Comparison of ENCODE assay signal across 17 cellular contexts in the genomic region with DNA sequence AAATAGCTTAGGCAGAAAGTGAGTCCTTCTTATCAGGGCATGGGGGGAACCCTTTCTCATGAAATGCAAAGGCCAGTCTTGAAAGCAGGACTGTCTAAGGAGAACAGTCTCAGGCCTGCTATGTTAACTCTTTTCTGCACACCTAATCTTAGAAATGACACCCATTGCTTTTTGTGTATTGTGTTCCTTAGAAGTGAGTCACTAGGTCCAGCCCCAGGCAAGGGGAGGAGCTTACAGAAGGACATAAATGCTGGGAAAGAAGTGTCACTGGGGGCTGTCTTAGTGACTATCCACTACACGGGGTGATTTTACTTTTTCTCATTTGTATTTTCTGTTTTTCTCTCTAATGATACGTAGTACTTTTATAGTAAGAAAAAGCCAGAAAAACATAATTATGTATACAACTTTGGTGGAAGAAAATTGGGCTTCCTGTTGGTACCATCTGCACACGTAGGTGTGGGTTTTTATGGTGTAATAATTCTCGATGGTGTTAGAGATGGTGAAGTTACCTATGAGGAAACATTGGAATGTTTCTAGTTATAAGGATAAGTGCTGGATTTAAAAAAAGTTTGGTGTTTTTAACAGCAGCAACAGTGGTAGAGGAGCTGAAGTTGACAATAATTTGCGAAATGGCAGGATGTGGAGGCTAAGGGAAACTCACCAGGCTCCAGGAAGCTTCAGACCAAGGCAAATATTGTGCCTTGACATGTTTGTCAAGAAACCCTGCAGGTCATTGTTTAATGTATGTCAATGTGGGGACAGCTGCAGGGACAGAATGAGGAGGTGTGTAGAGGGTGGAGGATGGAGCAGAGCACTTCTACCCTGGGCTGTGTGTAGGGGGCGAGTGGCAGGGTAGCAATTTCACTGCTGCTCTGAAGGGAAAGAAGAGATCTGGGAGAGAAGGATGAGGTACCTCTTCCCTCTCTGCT.
DNase-seq lines count a peak whose midpoint lies in the region; ATAC-seq, FAIRE-seq and TF ChIP-seq lines count a peak whose summit lies in the region.
"Had no signal": no experiment of that assay in that cellular context is flagged by ENCODE, and none has a peak within 500 bp of the region (broad histone marks: within the 10 kb centered on the region; RNA-seq: fewer than 3 reads in every experiment).

No MANE protein-coding gene starts in this region.

- H3K79me2 ChIP-seq in H9 (ENCODE audit: insufficient read depth, low read length): no peaks in the 10 kb centered on the region

- no peaks in the 10 kb centered on the region for H3K79me1 ChIP-seq in H9 (ENCODE audit: insufficient read depth, low read depth, low read length, poor library complexity, severe bottlenecking)

- no peaks in the 10 kb centered on the region for H3K23me2 ChIP-seq in H9 (ENCODE audit: insufficient read length, low read depth, low read length, poor library complexity, severe bottlenecking)

- CTCF ChIA-PET in MCF 10A (lab: Yijun Ruan, JAX): interaction anchor here (0.5 to 1.5 kb wide), 9 partner anchors 8 to 680 kb away, joined by 3 to 5 read pairs (median 3); no protein-coding TSS in a partner anchor

- TSS peak; percentile 39 for BruUV-seq in MCF 10A (replicated peaks; lab: Mats Ljungman, UMichigan)

- no peak overlapping the region for H3K4me3 ChIP-seq in breast epithelium
- no peak overlapping the region for H3K4me3 ChIP-seq in H7 (ENCODE audit: insufficient read depth, low read depth, low read length)
- H3K4me3 ChIP-seq: lung had no signal

- H3K4me1 Mint-ChIP-seq in MCF 10A (ENCODE audit: insufficient read depth, unreplicated experiment): peaks cover 9% of the 10 kb centered on the region
- peaks cover 12% of the 10 kb centered on the region for H3K4me1 Mint-ChIP-seq in progenitor cell of endocrine pancreas (ENCODE audit: low read depth)
- H3K4me1 Mint-ChIP-seq in H9: peaks cover 24 to 33% of the 10 kb centered on the region in 2 experiments

- H3K27ac ChIP-seq in breast epithelium: no peak overlapping the region
- no peak overlapping the region for H3K27ac ChIP-seq in H9 (ENCODE audit: insufficient read length, low read depth, low read length)
- H3K27ac ChIP-seq: KMS-11 had no signal

- no peak for TF ChIP-seq POLR2A in breast epithelium (IDR thresholded peaks at IDR 0.05)

- no peak overlapping the region for H2BK12ac ChIP-seq in H9 (ENCODE audit: insufficient read length, low read depth, low read length)

- no peak overlapping the region for H4K5ac ChIP-seq in H9 (ENCODE audit: insufficient read length, low read depth, low read length)

- no peak overlapping the region for H2BK20ac ChIP-seq in H9 (ENCODE audit: low read depth, low read length, poor library complexity, severe bottlenecking)

- H3K27me3 Mint-ChIP-seq in MCF 10A (ENCODE audit: insufficient read depth, unreplicated experiment) (no peaks in the 10 kb centered on the region), progenitor cell of endocrine pancreas (no peaks in the 10 kb centered on the region), H9 (ENCODE audit: low read depth) (no peaks in the 10 kb centered on the region; the same call in none of the 2 replicates)

- DNase-seq in MCF 10A (ENCODE audit: unreplicated experiment): peak; percentile 88
- no peak for DNase-seq in breast epithelium (ENCODE audit: low spot score in 2 of 2)
- DNase-seq in RCC 7860 (ENCODE audit: low spot score): peak; percentile 5
- no peak for DNase-seq in H7
- no peak for DNase-seq in progenitor cell of endocrine pancreas (ENCODE audit: low spot score, unreplicated experiment)
- DNase-seq in NCI-H524 treated with DMSO at 0.1 percent for 48 hours (lab: John Stamatoyannopoulos, UW): no peak
- DNase-seq in H9: no peak
- DNase-seq: activated CD4-positive, alpha-beta T cell treated with anti-CD3 and anti-CD28 coated beads for 48 hours; activated gamma-delta T cell treated with Interleukin-2 at 50 U/mL for 16 hours; AML-193; glutamatergic neuron; NCI-H226; SK-N-SH had no signal

- no peak overlapping the region for H3K56ac ChIP-seq in H9 (ENCODE audit: insufficient read length, low read depth, low read length)

- no peak overlapping the region for H2BK120ac ChIP-seq in H9 (ENCODE audit: low read depth, low read length, poor library complexity, severe bottlenecking)

- H3K36me3 ChIP-seq in breast epithelium (no peaks in the 10 kb centered on the region), H7 (replicated peaks; ENCODE audit: control insufficient read depth, insufficient read depth, low read length) (no peaks in the 10 kb centered on the region; the same call in 1 of the 2 replicates)

- ATAC-seq in esophagus mucosa: peak; percentile 88

- no peak overlapping the region for H4K91ac ChIP-seq in H9 (ENCODE audit: insufficient read length, low read depth, low read length)

- H3K18ac ChIP-seq in H9 (ENCODE audit: insufficient read length, low read depth, low read length): no peak overlapping the region

- H3K9me3 Mint-ChIP-seq in MCF 10A (ENCODE audit: unreplicated experiment): no peaks in the 10 kb centered on the region
- no peaks in the 10 kb centered on the region for H3K9me3 Mint-ChIP-seq in progenitor cell of endocrine pancreas (ENCODE audit: low read depth)
- H3K9me3 Mint-ChIP-seq in H9: peaks cover 0 to 3% of the 10 kb centered on the region in 2 experiments; a peak in 1 of 5 replicates

- intact Hi-C loops in MCF 10A (cut with micrococcal nuclease): no loop called here
- intact Hi-C loops in breast epithelium (cut with DNase I; ENCODE audit: low total_unique reads): no loop called here

- TF ChIP-seq CTCF in MCF 10A (IDR thresholded peaks at IDR 0.05; ENCODE audit: unreplicated experiment): no peak
- no peak for TF ChIP-seq CTCF in breast epithelium (IDR thresholded peaks at IDR 0.05)
- no peak for TF ChIP-seq CTCF in progenitor cell of endocrine pancreas (IDR thresholded peaks at IDR 0.05; ENCODE audit: unreplicated experiment)
- no peak for TF ChIP-seq CTCF in H9 (conservative IDR thresholded peaks at IDR 0.05)

- no peaks in the 10 kb centered on the region for H4K20me1 ChIP-seq in H9 (ENCODE audit: control insufficient read depth, insufficient read depth, insufficient read length)

- no peak overlapping the region for H3K4me2 ChIP-seq in H9 (ENCODE audit: insufficient read depth, insufficient read length, low read length)
- H3K4me2 ChIP-seq: KMS-11, SK-N-SH had no signal

- no peak overlapping the region for H3T11ph ChIP-seq in H9 (ENCODE audit: low read length)

- H3K4me3 Mint-ChIP-seq in MCF 10A (ENCODE audit: unreplicated experiment) (no peak overlapping the region), progenitor cell of endocrine pancreas (ENCODE audit: low read depth) (no peak overlapping the region), H9 (no peak overlapping the region)

- H2BK5ac ChIP-seq in H9 (ENCODE audit: insufficient read length, low read length): no peak overlapping the region

- no peak overlapping the region for H3K4ac ChIP-seq in H9 (ENCODE audit: low read depth, low read length)

- H3K9ac ChIP-seq in H9 (ENCODE audit: extremely low read depth, insufficient read length, low read length): no peak overlapping the region
- H3K9ac ChIP-seq: KMS-11, SK-N-SH had no signal

- POLR2A ChIA-PET in MCF 10A (lab: Yijun Ruan, JAX): interaction anchor here (0.6 to 2.3 kb wide), 9 partner anchors 9 to 603 kb away, joined by 3 to 15 read pairs (median 3); no protein-coding TSS in a partner anchor

- no peak overlapping the region for H3K23ac ChIP-seq in H9 (ENCODE audit: insufficient read length, low read depth, low read length)

- H3K27me3 ChIP-seq in breast epithelium (no peaks in the 10 kb centered on the region), H7 (ENCODE audit: control insufficient read depth, insufficient read depth, low read length) (no peaks in the 10 kb centered on the region), H9 (ENCODE audit: insufficient read depth, low read length) (no peaks in the 10 kb centered on the region)

- H2AFZ ChIP-seq in H9 (ENCODE audit: low read length): no peak overlapping the region

- H2AK5ac ChIP-seq in H9 (ENCODE audit: insufficient read length, low read length): no peak overlapping the region

- no CpG with 5 or more reads among the region's 6 CpGs for WGBS in H9 (ENCODE audit: extremely low coverage, insufficient read length, low lambda C conversion rate)

- no peak overlapping the region for H4K8ac ChIP-seq in H9 (replicated peaks; ENCODE audit: insufficient read length, low read depth, low read length)

- H2BK15ac ChIP-seq in H9 (ENCODE audit: low read depth, low read length): no peak overlapping the region

- H3K36me3 Mint-ChIP-seq in MCF 10A (ENCODE audit: insufficient read depth, unreplicated experiment) (no peaks in the 10 kb centered on the region), progenitor cell of endocrine pancreas (ENCODE audit: insufficient read depth) (no peaks in the 10 kb centered on the region), H9 (ENCODE audit: insufficient read depth in 1 of 3, low read depth in 3 of 3) (peaks cover 0 to 3% (median 2%) of the 10 kb centered on the region in 3 experiments; a peak in 1 of 7 replicates)

- H3K27ac Mint-ChIP-seq in MCF 10A (ENCODE audit: low read depth, unreplicated experiment): no peak overlapping the region
- H3K27ac Mint-ChIP-seq in progenitor cell of endocrine pancreas: no peak overlapping the region
- no peak overlapping the region for H3K27ac Mint-ChIP-seq in H9

- H3K14ac ChIP-seq in H9 (ENCODE audit: insufficient read depth, low read length): no peak overlapping the region

- H3K4me1 ChIP-seq in breast epithelium (no peaks in the 10 kb centered on the region), H9 (ENCODE audit: insufficient read depth, low read length) (peaks cover 19% of the 10 kb centered on the region)

- no peak for FAIRE-seq in RCC 7860 (lab: Jason Lieb, UNC)
- FAIRE-seq: colon had no signal

- H3K9me3 ChIP-seq in breast epithelium: no peaks in the 10 kb centered on the region
- H3K9me3 ChIP-seq in H9 (ENCODE audit: control insufficient read depth, low read depth, low read length): no peaks in the 10 kb centered on the region
- H3K9me3 ChIP-seq: SK-N-SH had no signal

Comparison
In these comparisons a context has a peak if more than half of its experiments do, and no peak if none do; other contexts are left out.
1. DNase-seq: peak in MCF 10A (single experiment) and RCC 7860 (single experiment); none in breast epithelium (0 of 2), H7 (single experiment), progenitor cell of endocrine pancreas (single experiment), NCI-H524 treated with DMSO at 0.1 percent for 48 hours (single experiment) and H9 (single experiment).